Comparison of ENCODE assay signal across 1 cellular context in genomic region chr9:76394023-76394895, GRCh38.
TF ChIP-seq lines count a peak whose summit lies in the region.

RFK (minus strand) TSS chr9:76394426; CDS start chr9:76394171, 255 bp downstream.

TF ChIP-seq in HepG2, 621 proteins besides CTCF, POLR2A, EP300 and RAD21 (continued from another document and continues in another):
- TF ChIP-seq ZNF335 (CRISPR knock-in tag; IDR thresholded peaks at IDR 0.05): peak; percentile 30; the same call in 1 of the 2 replicates
- no peak for TF ChIP-seq CEBPG (CRISPR knock-in tag; IDR thresholded peaks at IDR 0.05)
- no peak for TF ChIP-seq ZNF703 (CRISPR knock-in tag; IDR thresholded peaks at IDR 0.05; ENCODE audit: borderline replicate concordance)
- TF ChIP-seq ZSCAN29 (CRISPR knock-in tag; conservative IDR thresholded peaks at IDR 0.05): peak; percentile 87
- 0 out of 2 replicates have a peak, but pooled peaks have one; percentile 48 for TF ChIP-seq DNMT1 (CRISPR knock-in tag; IDR thresholded peaks at IDR 0.05)
- TF ChIP-seq ELF3 (CRISPR knock-in tag; IDR thresholded peaks at IDR 0.05): peak; percentile 23; the same call in 1 of the 2 replicates
- TF ChIP-seq JUND (CRISPR knock-in tag; IDR thresholded peaks at IDR 0.05): no peak
- TF ChIP-seq ZNF337 (CRISPR knock-in tag; IDR thresholded peaks at IDR 0.05; ENCODE audit: borderline replicate concordance, low read depth): no peak
- peak; percentile 43; the same call in 1 of the 2 replicates for TF ChIP-seq ZNF256 (CRISPR knock-in tag; conservative IDR thresholded peaks at IDR 0.05)
- no peak for TF ChIP-seq ATF7 (IDR thresholded peaks at IDR 0.05)
- TF ChIP-seq ATF7 (CRISPR knock-in tag; IDR thresholded peaks at IDR 0.05): peak; percentile 66; the same call in 1 of the 2 replicates
- no peak for TF ChIP-seq ZBTB33 (CRISPR knock-in tag; IDR thresholded peaks at IDR 0.05)
- TF ChIP-seq YY1 (IDR thresholded peaks at IDR 0.05; ENCODE audit: insufficient read depth, insufficient replicate concordance, low read depth, low read length): peak; percentile 81
- TF ChIP-seq FUBP1 (CRISPR knock-in tag; IDR thresholded peaks at IDR 0.05; ENCODE audit: borderline replicate concordance): no peak
- peak; percentile 91 for TF ChIP-seq HNRNPLL (IDR thresholded peaks at IDR 0.05; ENCODE audit: low read depth, low read length, poor library complexity, severe bottlenecking)
- no peak; the same call in 1 of the 2 replicates for TF ChIP-seq FOXO1 (CRISPR knock-in tag; IDR thresholded peaks at IDR 0.05)
- TF ChIP-seq ZNF629 (CRISPR knock-in tag; conservative IDR thresholded peaks at IDR 0.05): peak; percentile 40; the same call in 1 of the 2 replicates
- no peak for TF ChIP-seq ZNF75D (CRISPR knock-in tag; IDR thresholded peaks at IDR 0.05; ENCODE audit: borderline replicate concordance)
- TF ChIP-seq ZNF274 (CRISPR knock-in tag; IDR thresholded peaks at IDR 0.05): no peak; the same call in 1 of the 2 replicates
- no peak; the same call in 1 of the 2 replicates for TF ChIP-seq ZNF484 (CRISPR knock-in tag; IDR thresholded peaks at IDR 0.05; ENCODE audit: borderline replicate concordance, low read depth)
- TF ChIP-seq NFYB (CRISPR knock-in tag; IDR thresholded peaks at IDR 0.05): peak; percentile 19
- TF ChIP-seq ZNF329 (CRISPR knock-in tag; IDR thresholded peaks at IDR 0.05; ENCODE audit: low read depth): no peak
- TF ChIP-seq ZC3H13 (CRISPR knock-in tag; IDR thresholded peaks at IDR 0.05): peak; percentile 81; the same call in 1 of the 2 replicates
- no peak for TF ChIP-seq IRF9 (CRISPR knock-in tag; IDR thresholded peaks at IDR 0.05; ENCODE audit: borderline replicate concordance)
- no peak for TF ChIP-seq HDAC6 (IDR thresholded peaks at IDR 0.05; ENCODE audit: low read depth, low read length)
- TF ChIP-seq HNRNPL (IDR thresholded peaks at IDR 0.05; ENCODE audit: low read depth, low read length): no peak
- 0 out of 2 replicates have a peak, but pooled peaks have one; percentile 9 for TF ChIP-seq HMG20B (CRISPR knock-in tag; conservative IDR thresholded peaks at IDR 0.05)
- TF ChIP-seq NFKB2 (CRISPR knock-in tag; IDR thresholded peaks at IDR 0.05; ENCODE audit: borderline replicate concordance): peak; percentile 84
- 0 out of 2 replicates have a peak, but pooled peaks have one; percentile 30 for TF ChIP-seq CBX5 (CRISPR knock-in tag; IDR thresholded peaks at IDR 0.05; ENCODE audit: borderline replicate concordance)
- no peak for TF ChIP-seq ZBTB34 (CRISPR knock-in tag; IDR thresholded peaks at IDR 0.05)
- TF ChIP-seq ZNF564 (CRISPR knock-in tag; IDR thresholded peaks at IDR 0.05): peak; percentile 62
- TF ChIP-seq FIP1L1 (IDR thresholded peaks at IDR 0.05; ENCODE audit: borderline replicate concordance, insufficient read depth, low read depth, low read length): no peak
- no peak; the same call in none of the 2 replicates for TF ChIP-seq MED1 (CRISPR knock-in tag; IDR thresholded peaks at IDR 0.05)
- TF ChIP-seq IKZF4 (CRISPR knock-in tag; IDR thresholded peaks at IDR 0.05; ENCODE audit: borderline replicate concordance, low read depth, not compliant biosample characterization): no peak
- no peak for TF ChIP-seq TCF7L2 (IDR thresholded peaks at IDR 0.05; ENCODE audit: low read depth, low read length)
- peak; percentile 89 for TF ChIP-seq ZNF281 (CRISPR knock-in tag; IDR thresholded peaks at IDR 0.05; ENCODE audit: borderline replicate concordance)
- no peak for TF ChIP-seq ZBTB49 (CRISPR knock-in tag; IDR thresholded peaks at IDR 0.05; ENCODE audit: borderline replicate concordance)
- TF ChIP-seq ZFP1 (CRISPR knock-in tag; IDR thresholded peaks at IDR 0.05): no peak
- peak; percentile 57; the same call in 1 of the 2 replicates for TF ChIP-seq ZFP36L1 (CRISPR knock-in tag; IDR thresholded peaks at IDR 0.05)
- TF ChIP-seq RFX1 (IDR thresholded peaks at IDR 0.05): peak; percentile 54; the same call in 1 of the 2 replicates
- no peak for TF ChIP-seq NFIC (IDR thresholded peaks at IDR 0.05; ENCODE audit: low read length)
- no peak for TF ChIP-seq ZNF460 (CRISPR knock-in tag; IDR thresholded peaks at IDR 0.05; ENCODE audit: borderline replicate concordance)
- peak; percentile 66 for TF ChIP-seq MED8 (CRISPR knock-in tag; IDR thresholded peaks at IDR 0.05; ENCODE audit: insufficient replicate concordance)
- TF ChIP-seq ZNF720 (CRISPR knock-in tag; IDR thresholded peaks at IDR 0.05): no peak
- peak; percentile 91; the same call in 1 of the 2 replicates for TF ChIP-seq GLI4 (CRISPR knock-in tag; IDR thresholded peaks at IDR 0.05; ENCODE audit: borderline replicate concordance)
- TF ChIP-seq NR2F2 (IDR thresholded peaks at IDR 0.05; ENCODE audit: borderline replicate concordance, low read depth): 0 out of 2 replicates have a peak, but pooled peaks have one; percentile 8
- TF ChIP-seq DMAP1 (CRISPR knock-in tag; IDR thresholded peaks at IDR 0.05): peak; percentile 73; the same call in 1 of the 2 replicates
